18 cellular contexts compared by ENCODE assay signal in genomic region chr6:1024161-1024560, GRCh38.
"Had no signal": no experiment of that assay in that cellular context is flagged by ENCODE, and none has a peak within 500 bp of the region (broad histone marks: within the 10 kb centered on the region; RNA-seq: fewer than 3 reads in every experiment).

No MANE protein-coding gene starts in this region.

- H3K9me3 ChIP-seq: gastrocnemius medialis, heart left ventricle, neutrophil, testis, upper lobe of left lung had no signal

- H3K9ac ChIP-seq: parathyroid adenoma had no signal

- H3K36me3 ChIP-seq: gastrocnemius medialis, heart left ventricle, neutrophil, upper lobe of left lung had no signal

- H3K4me3 ChIP-seq: gastrocnemius medialis, heart left ventricle, testis, upper lobe of left lung had no signal

- H3K4me3 Mint-ChIP-seq: activated T-cell treated with anti-CD3 and anti-CD28 coated beads, Interleukin-2, amount 50 U/mL, for 72 hours; naive thymus-derived CD8-positive, alpha-beta T cell; stimulated activated effector memory CD8-positive, alpha-beta T cell treated with anti-CD3 and anti-CD28 coated beads, Interleukin-12 subunit alpha, Interleukin-12 subunit beta, amount 100 ng/mL, for 72 hours; T-helper 17 cell had no signal

- H3K4me1 Mint-ChIP-seq: naive thymus-derived CD8-positive, alpha-beta T cell; stimulated activated effector memory CD8-positive, alpha-beta T cell treated with anti-CD3 and anti-CD28 coated beads, Interleukin-12 subunit alpha, Interleukin-12 subunit beta, amount 100 ng/mL, for 72 hours; T-helper 17 cell had no signal

- H3K27ac ChIP-seq: gastrocnemius medialis, heart left ventricle, neutrophil, parathyroid adenoma, testis, upper lobe of left lung had no signal

- H3K4me1 ChIP-seq: gastrocnemius medialis, heart left ventricle, parathyroid adenoma, testis, upper lobe of left lung had no signal

- ATAC-seq: activated T-cell treated with anti-CD3 and anti-CD28 coated beads, Interleukin-2, amount 50 U/mL, for 72 hours; gastrocnemius medialis; heart left ventricle; naive thymus-derived CD8-positive, alpha-beta T cell; sciatic nerve; stimulated activated effector memory CD8-positive, alpha-beta T cell treated with anti-CD3 and anti-CD28 coated beads, Interleukin-12 subunit alpha, Interleukin-12 subunit beta, amount 100 ng/mL, for 72 hours; T-helper 17 cell had no signal

- DNase-seq: activated CD4-positive, CD25-positive, alpha-beta regulatory T cell treated with anti-CD3 and anti-CD28 coated beads, Interleukin-2, amount 50 U/mL, for 72 hours; activated effector memory CD4-positive, alpha-beta T cell treated with anti-CD3 and anti-CD28 coated beads, Interleukin-2, amount 50 U/mL, for 16 hours; activated naive CD4-positive, alpha-beta T cell treated with anti-CD3 and anti-CD28 coated beads, Interleukin-2, amount 50 U/mL, for 16 hours; activated T-cell treated with anti-CD3 and anti-CD28 coated beads, Interleukin-2, amount 50 U/mL, for 72 hours; aorta; cortex of kidney; erythroblast; gastrocnemius medialis; heart left ventricle; naive thymus-derived CD8-positive, alpha-beta T cell; stimulated activated CD4-positive, alpha-beta T cell treated with anti-CD3 and anti-CD28 coated beads, Interleukin-4, amount 100 ng/mL, for 24 hours; T-helper 17 cell; testis; upper lobe of left lung had no signal

- H2AFZ ChIP-seq: parathyroid adenoma had no signal

- H3K36me3 Mint-ChIP-seq: naive thymus-derived CD8-positive, alpha-beta T cell; stimulated activated effector memory CD8-positive, alpha-beta T cell treated with anti-CD3 and anti-CD28 coated beads, Interleukin-12 subunit alpha, Interleukin-12 subunit beta, amount 100 ng/mL, for 72 hours had no signal

- H3K27ac Mint-ChIP-seq: activated T-cell treated with anti-CD3 and anti-CD28 coated beads, Interleukin-2, amount 50 U/mL, for 72 hours; naive thymus-derived CD8-positive, alpha-beta T cell; stimulated activated effector memory CD8-positive, alpha-beta T cell treated with anti-CD3 and anti-CD28 coated beads, Interleukin-12 subunit alpha, Interleukin-12 subunit beta, amount 100 ng/mL, for 72 hours; T-helper 17 cell had no signal

- H3K27me3 ChIP-seq: gastrocnemius medialis, testis, upper lobe of left lung had no signal
